8 cellular contexts compared by ENCODE assay signal in the genomic region with DNA sequence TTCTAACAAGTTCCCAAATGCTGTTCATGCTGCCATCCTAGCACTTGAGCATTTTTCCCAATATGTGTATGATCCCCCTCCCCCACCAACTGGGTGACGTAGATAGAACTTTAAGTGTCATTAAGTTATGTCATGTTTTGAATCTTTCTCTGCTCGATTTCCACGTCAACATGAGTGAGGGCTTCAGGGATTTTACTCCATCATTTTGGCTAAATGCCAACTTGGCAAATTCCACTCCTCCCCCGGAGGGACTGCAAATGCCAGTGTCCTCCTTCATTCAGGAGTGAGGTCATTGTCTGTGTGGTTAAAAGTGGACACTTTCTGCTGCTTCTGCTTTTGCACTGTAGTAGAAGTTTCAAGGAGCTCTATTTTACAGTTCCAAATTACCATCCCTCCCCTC.
DNase-seq lines count a peak whose midpoint lies in the region; TF ChIP-seq lines count a peak whose summit lies in the region.
"Had no signal": no experiment of that assay in that cellular context is flagged by ENCODE, and none has a peak within 500 bp of the region (broad histone marks: within the 10 kb centered on the region; RNA-seq: fewer than 3 reads in every experiment).

No MANE protein-coding gene starts in this region.

- 57 to 76% (median 63%) methylated on average over 4 of the region's 4 CpGs for WGBS in spleen, 5 donors

- no peak overlapping the region for H3K4me3 ChIP-seq in fibroblast of mammary gland (ENCODE audit: control insufficient read depth, low read depth, low read length)
- H3K4me3 ChIP-seq in spleen, result no peak overlapping the region

- H3K27ac ChIP-seq in spleen, result peak overlapping the region in 3 of 8 donors; percentile 22 to 82 (median 65)

- intact Hi-C loops in spleen (cut with DNase I; ENCODE audit: low total_unique reads), result no loop called here

- peaks cover 0 to 5% (median 0%) of the 10 kb centered on the region in 6 donors for H3K36me3 ChIP-seq in spleen

- H3K9me3 ChIP-seq in spleen, result peaks cover 0 to 9% (median 0%) of the 10 kb centered on the region in 8 donors

- TF ChIP-seq POLR2A in spleen (IDR thresholded peaks at IDR 0.05), result no peak

- TF ChIP-seq CTCF in fibroblast of mammary gland (conservative IDR thresholded peaks at IDR 0.05; ENCODE audit: control insufficient read depth, insufficient read depth, low read depth, low read length), result no peak
- no peak for TF ChIP-seq CTCF in spleen (IDR thresholded peaks at IDR 0.05 in 8 of 11, conservative IDR thresholded peaks at IDR 0.05 in 3 of 11)
- TF ChIP-seq CTCF in GM10266 (IDR thresholded peaks at IDR 0.05; ENCODE audit: control insufficient read depth, insufficient read depth, low read depth, missing control alignments), result no peak

- no peaks in the 10 kb centered on the region for H3K27me3 ChIP-seq in spleen (replicated peaks in 1 of 7)

- DNase-seq in HK-2 (ENCODE audit: unreplicated experiment) (peak; percentile 35), SHP77 (lab: John Stamatoyannopoulos, UW) (peak; percentile 62 to 67), fibroblast of mammary gland (ENCODE audit: low read depth) (peak; percentile 75), renal cortical epithelial cell (ENCODE audit: low read depth) (peak; percentile 64), spleen (no peak), GM10266 (ENCODE audit: extremely low spot score) (no peak)
- no peak for DNase-seq in activated CD4-positive, alpha-beta T cell treated with anti-CD3 and anti-CD28 coated beads, Interleukin-2, amount 50 U/mL, for 1 hour
- DNase-seq: NCI-H1417 treated with DMSO at 0.1 percent for 48 hours had no signal

- H3K4me1 ChIP-seq in spleen, result peaks cover 0 to 25% (median 6%) of the 10 kb centered on the region in 6 donors

Comparison
In these comparisons a context has a peak if more than half of its experiments do, and no peak if none do; other contexts are left out.
1. DNase-seq: peak in HK-2 (single experiment), SHP77 (2 of 2), fibroblast of mammary gland (single experiment) and renal cortical epithelial cell (single experiment); none in spleen (single experiment), activated CD4-positive, alpha-beta T cell treated with anti-CD3 and anti-CD28 coated beads, Interleukin-2, amount 50 U/mL, for 1 hour (single experiment) and GM10266 (single experiment).